11 cellular contexts compared by ENCODE assay signal in genomic region chr19:18364277-18364825, GRCh38. TPM values are rescaled to one million over a fixed set of nuclear protein-coding genes. Genes with fewer than 3 reads are reported as not detected.
DNase-seq lines count a peak whose midpoint lies in the region; ATAC-seq and TF ChIP-seq lines count a peak whose summit lies in the region.
"Not testable (repeated sequence)": the region's sequence is repeated elsewhere in the genome, so short reads cannot be mapped to it uniquely, and the experiment has no call there.
"Had no signal": no experiment of that assay in that cellular context is flagged by ENCODE, and none has a peak within 500 bp of the region (broad histone marks: within the 10 kb centered on the region; RNA-seq: fewer than 3 reads in every experiment).

No MANE protein-coding gene starts in this region.

- TSS peak; percentile 98 for BruUV-seq in Panc1 (replicated peaks; lab: Mats Ljungman, UMichigan)

- H3K9me3 ChIP-seq in Panc1 (ENCODE audit: control insufficient read depth, insufficient read depth, low read depth, low read length); ascending aorta; hepatocyte (ENCODE audit: low read depth); mucosa of rectum (ENCODE audit: control insufficient read depth in 2 of 2, low read length in 2 of 2); transverse colon: not testable (repeated sequence)

- H3K9me2 ChIP-seq in hepatocyte (replicated peaks; ENCODE audit: insufficient read depth): not testable (repeated sequence)

- not testable (repeated sequence) for H3K36me3 ChIP-seq in Panc1 (ENCODE audit: control insufficient read depth, insufficient read depth, low read length); hepatocyte (replicated peaks; ENCODE audit: insufficient read depth, low read depth); rectal smooth muscle tissue (ENCODE audit: control insufficient read depth, insufficient read depth, low read length)
- H3K36me3 ChIP-seq in ascending aorta (peaks cover 7 to 25% of the 10 kb centered on the region in 2 donors), mucosa of rectum (ENCODE audit: control insufficient read depth in 2 of 2, insufficient read depth in 2 of 2, low read length in 2 of 2) (peaks cover 13 to 19% of the 10 kb centered on the region in 2 donors), transverse colon (peaks cover 0 to 22% (median 3%) of the 10 kb centered on the region in 4 donors)

- peak overlapping the region; percentile 75 to 85 for H3K9ac ChIP-seq in mucosa of rectum (ENCODE audit: low read depth in 1 of 2, low read length in 2 of 2)
- not testable (repeated sequence) for H3K9ac ChIP-seq in rectal smooth muscle tissue (ENCODE audit: low read length)

- CTCF ChIA-PET in Panc1 (lab: Charles Lee): interaction anchor here (1.4 kb wide), 1 partner anchor 22 kb away, joined by 4 read pairs; the partner anchor contains the start of gene GDF15

- peak; percentile 14; the same call in 1 of the 2 replicates for ATAC-seq in Panc1

- intact Hi-C loops in CD14-positive monocyte (cut with micrococcal nuclease); Panc1 (cut with micrococcal nuclease; ENCODE audit: unreplicated experiment); transverse colon (cut with DNase I; ENCODE audit: low total_unique reads): not testable (repeated sequence)
- intact Hi-C loops in ascending aorta (cut with DNase I): loop anchor here (2.0 kb wide), 1 partner anchor 24 kb away; no protein-coding TSS in a partner anchor

- H3K36me3 Mint-ChIP-seq in CD14-positive monocyte: peaks cover 58 to 78% of the 10 kb centered on the region in 2 donors
- peaks cover 17% of the 10 kb centered on the region for H3K36me3 Mint-ChIP-seq in endothelial cell (ENCODE audit: low read depth, unreplicated experiment)

- peak overlapping the region; percentile 66 for H3K4me2 ChIP-seq in hepatocyte

- not testable (repeated sequence) for DNase-seq in CD14-positive monocyte (ENCODE audit: low spot score); Panc1 (ENCODE audit: low read depth, low spot score); ascending aorta (ENCODE audit: low spot score in 2 of 2); endothelial cell (ENCODE audit: low spot score); hepatocyte (ENCODE audit: low spot score); transverse colon

- H3K4me1 ChIP-seq in Panc1 (ENCODE audit: control insufficient read depth, insufficient read depth, low read length) (peaks cover 24% of the 10 kb centered on the region), ascending aorta (peaks cover 5 to 16% of the 10 kb centered on the region in 2 donors), hepatocyte (ENCODE audit: insufficient read depth) (peaks cover 23% of the 10 kb centered on the region), mucosa of rectum (ENCODE audit: control insufficient read depth in 2 of 2, insufficient read depth in 2 of 2, low read length in 2 of 2) (peaks cover 12 to 19% of the 10 kb centered on the region in 2 donors), transverse colon (peaks cover 9 to 29% (median 23%) of the 10 kb centered on the region in 4 donors)
- H3K4me1 ChIP-seq in rectal smooth muscle tissue (ENCODE audit: control insufficient read depth, insufficient read depth, low read length): not testable (repeated sequence)

- WGBS in hepatocyte (ENCODE audit: low lambda C conversion rate, missing lambda C conversion rate): 58% methylated on average over 11 of the region's 11 CpGs
- WGBS in transverse colon (ENCODE audit: low coverage in 1 of 2), 2 donors: 50% methylated on average over 11 of the region's 11 CpGs; no CpG with 5 or more reads in 1 of the 2 donors

- H3K4me1 Mint-ChIP-seq in CD14-positive monocyte: peaks cover 38% of the 10 kb centered on the region
- peaks cover 13% of the 10 kb centered on the region for H3K4me1 Mint-ChIP-seq in endothelial cell (ENCODE audit: unreplicated experiment)

- H3K27ac Mint-ChIP-seq in CD14-positive monocyte: peak overlapping the region; percentile 77 to 94 (median 89)
- peak overlapping the region; percentile 57 for H3K27ac Mint-ChIP-seq in endothelial cell (ENCODE audit: unreplicated experiment)

- TF ChIP-seq CTCF in CD14-positive monocyte (IDR thresholded peaks at IDR 0.05); Panc1 (IDR thresholded peaks at IDR 0.05); ascending aorta (IDR thresholded peaks at IDR 0.05); endothelial cell (IDR thresholded peaks at IDR 0.05; ENCODE audit: unreplicated experiment); hepatocyte (IDR thresholded peaks at IDR 0.05; ENCODE audit: poor library complexity); transverse colon (IDR thresholded peaks at IDR 0.05): not testable (repeated sequence)

- TF ChIP-seq EP300 in transverse colon (IDR thresholded peaks at IDR 0.05; ENCODE audit: low read depth): not testable (repeated sequence)

- in situ Hi-C loops in Panc1 (cut with HindIII; ENCODE audit: low pct_unique_long_range_greater_than_20kb, low sequenced_read_pairs); transverse colon (cut with MboI; ENCODE audit: low pct_ligation_motif_present in 1 of 4, low pct_unique_long_range_greater_than_20kb in 1 of 4, low sequenced_read_pairs in 3 of 4): not testable (repeated sequence)

- H3K79me2 ChIP-seq in hepatocyte: not testable (repeated sequence)

- H3K4me3 ChIP-seq in Panc1 (ENCODE audit: low read depth in 2 of 2, low read length in 2 of 2); hepatocyte; rectal smooth muscle tissue (ENCODE audit: low read length); transverse colon: not testable (repeated sequence)
- H3K4me3 ChIP-seq in ascending aorta: peak overlapping the region in 1 of 2 donors; percentile 2
- peak overlapping the region; percentile 4 to 26 for H3K4me3 ChIP-seq in mucosa of rectum (ENCODE audit: low read length in 2 of 2)

- H3K27ac ChIP-seq in Panc1 (ENCODE audit: low read length) (peak overlapping the region; percentile 83), ascending aorta (peak overlapping the region; percentile 81 to 85), hepatocyte (peak overlapping the region; percentile 98), mucosa of rectum (ENCODE audit: low read depth in 2 of 2, low read length in 2 of 2) (peak overlapping the region; percentile 88 to 93), rectal smooth muscle tissue (ENCODE audit: low read depth, low read length) (peak overlapping the region; percentile 56), transverse colon (peak overlapping the region; percentile 82 to 87 (median 84))

- POLR2A ChIA-PET in Panc1 (lab: Charles Lee): interaction anchor here (0.6 to 0.7 kb wide), 2 partner anchors 10 to 36 kb away, joined by 3 read pairs; no protein-coding TSS in a partner anchor

- peak overlapping the region; percentile 61 to 72 for H3K4me3 Mint-ChIP-seq in CD14-positive monocyte
- not testable (repeated sequence) for H3K4me3 Mint-ChIP-seq in endothelial cell (ENCODE audit: unreplicated experiment)

- not testable (repeated sequence) for H3K27me3 ChIP-seq in Panc1 (ENCODE audit: control insufficient read depth, insufficient read depth, low read length); ascending aorta; hepatocyte; mucosa of rectum (ENCODE audit: control insufficient read depth in 2 of 2, insufficient read depth in 2 of 2, low read length in 2 of 2); rectal smooth muscle tissue (ENCODE audit: control insufficient read depth, insufficient read depth, low read length); transverse colon

- H3K27me3 Mint-ChIP-seq in CD14-positive monocyte (ENCODE audit: low read depth in 3 of 3); endothelial cell (ENCODE audit: unreplicated experiment): not testable (repeated sequence)

- not testable (repeated sequence) for H4K20me1 ChIP-seq in hepatocyte (ENCODE audit: insufficient read depth, poor library complexity, severe bottlenecking)

- not testable (repeated sequence) for TF ChIP-seq POLR2A in transverse colon (IDR thresholded peaks at IDR 0.05)

- not testable (repeated sequence) for H3K9me3 Mint-ChIP-seq in CD14-positive monocyte; endothelial cell (ENCODE audit: unreplicated experiment)

- not testable (repeated sequence) for H2AFZ ChIP-seq in hepatocyte

RNA-seq across cellular contexts. Expression of gene GDF15, which starts 21.6 kb away (rescaled TPM):
- polyA plus RNA-seq in CD14-positive monocyte: not detected
- 335 TPM for total RNA-seq in Panc1 (2021; ENCODE audit: unreplicated experiment)
- polyA plus RNA-seq in Panc1 (2012; ENCODE audit: insufficient read length): 712 TPM
- total RNA-seq in ascending aorta: 8.5 TPM
- 1.3 TPM for total RNA-seq in endothelial cell (ENCODE audit: unreplicated experiment)
- 106 and 123 TPM in 2 replicates for total RNA-seq in hepatocyte
- polyA plus RNA-seq in hepatocyte: 175 and 185 TPM in 2 replicates
- total RNA-seq in transverse colon: 10 to 100 TPM; 36.3 to 77.0 (median 58.9) TPM
- total RNA-seq: activated CD8-positive, alpha-beta memory T cell treated with anti-CD3 and anti-CD28 coated beads for 36 hours had no signal

RNA-seq across cellular contexts. Expression of gene PGPEP1, which starts 24.0 kb away (rescaled TPM):
- polyA plus RNA-seq in CD14-positive monocyte (10 to 100 TPM; 10.3 TPM), hepatocyte (24.8 and 26.8 TPM in 2 replicates)
- total RNA-seq in Panc1 (2021; ENCODE audit: unreplicated experiment) (36.3 TPM), ascending aorta (14.8 TPM), endothelial cell (ENCODE audit: unreplicated experiment) (32.1 TPM), hepatocyte (35.0 and 36.1 TPM in 2 replicates), transverse colon (100 to 1,000 TPM in 1 of 4 donors, 10 to 100 TPM in 3; 59.7 to 110 (median 73.0) TPM)
- polyA plus RNA-seq in Panc1 (2012; ENCODE audit: insufficient read length): 24.0 TPM

RNA-seq across cellular contexts. Expression of gene LRRC25, which starts 33.1 kb away (rescaled TPM):
- polyA plus RNA-seq in CD14-positive monocyte: 100 to 1,000 TPM; 416 to 581 TPM
- total RNA-seq in Panc1 (2021; ENCODE audit: unreplicated experiment): 0.15 TPM
- 0.15 TPM for polyA plus RNA-seq in Panc1 (2012; ENCODE audit: insufficient read length)
- 6.9 TPM for total RNA-seq in ascending aorta
- total RNA-seq in endothelial cell (ENCODE audit: unreplicated experiment): not detected
- 0.16 TPM in 1 of 2 replicates, not detected in the other for total RNA-seq in hepatocyte
- 0.36 and 1.5 TPM in 2 replicates for polyA plus RNA-seq in hepatocyte
- 1 to 10 TPM in 3 of 4 donors, not detected in 1; 3.3 to 4.9 (median 4.1) TPM for total RNA-seq in transverse colon
- total RNA-seq: activated CD8-positive, alpha-beta memory T cell treated with anti-CD3 and anti-CD28 coated beads for 36 hours; activated T-helper 17 cell treated with anti-CD3 and anti-CD28 coated beads, Interleukin-2, amount 50 U/mL, for 72 hours; pulmonary artery endothelial cell had no signal

RNA-seq across cellular contexts. Expression of gene LSM4, which starts 41.5 kb away (rescaled TPM):
- 100 to 1,000 TPM in 1 of 2 donors, 10 to 100 TPM in 1; 97.0 to 143 TPM for polyA plus RNA-seq in CD14-positive monocyte
- 209 TPM for total RNA-seq in Panc1 (2021; ENCODE audit: unreplicated experiment)
- 226 TPM for polyA plus RNA-seq in Panc1 (2012; ENCODE audit: insufficient read length)
- 62.5 TPM for total RNA-seq in ascending aorta
- 166 TPM for total RNA-seq in endothelial cell (ENCODE audit: unreplicated experiment)
- 185 and 202 TPM in 2 replicates for total RNA-seq in hepatocyte
- polyA plus RNA-seq in hepatocyte: 218 and 226 TPM in 2 replicates
- 100 to 1,000 TPM in 3 of 4 donors, 10 to 100 TPM in 1; 94.3 to 218 (median 175) TPM for total RNA-seq in transverse colon

RNA-seq across cellular contexts. Expression of gene SSBP4, which starts 54.8 kb away (rescaled TPM):
- polyA plus RNA-seq in CD14-positive monocyte (10 to 100 TPM; 38.5 to 48.3 TPM), hepatocyte (156 and 169 TPM in 2 replicates)
- total RNA-seq in Panc1 (2021; ENCODE audit: unreplicated experiment) (128 TPM), ascending aorta (233 TPM), endothelial cell (ENCODE audit: unreplicated experiment) (60.7 TPM), hepatocyte (55.8 and 72.6 TPM in 2 replicates), transverse colon (10 to 100 TPM in 3 of 4 donors, 1 to 10 TPM in 1; 9.4 to 40.4 (median 32.2) TPM)
- 185 TPM for polyA plus RNA-seq in Panc1 (2012; ENCODE audit: insufficient read length)
